ENCODE assay signal across 8 cellular contexts in genomic region chr6:18155273-18155863, GRCh38. TPM values are rescaled to one million over a fixed set of nuclear protein-coding genes. Genes with fewer than 3 reads are reported as not detected.
DNase-seq lines count a peak whose midpoint lies in the region; ATAC-seq and TF ChIP-seq lines count a peak whose summit lies in the region.

Gene KDM1B, plus strand, starts transcription at chr6:18155422. Its CDS starts 4,474 bp downstream, at chr6:18159896.

- H3K9me3 ChIP-seq in colonic mucosa, result no peaks in the 10 kb centered on the region

- ATAC-seq in GM18873 (IDR thresholded peaks at IDR 0.05; ENCODE audit: low FRiP score, unreplicated experiment) (peak; percentile 90), HG03135 (IDR thresholded peaks at IDR 0.05; ENCODE audit: unreplicated experiment) (peak; percentile 93), left colon (peak; percentile 89)

- H3K27ac ChIP-seq in colonic mucosa, result peak within 1 kb of the TSS; percentile 94

- peaks cover 9% of the 10 kb centered on the region for H3K4me1 ChIP-seq in colonic mucosa

- H3K4me3 ChIP-seq in colonic mucosa, result peak within 1 kb of the TSS; percentile 90

- H3K27me3 ChIP-seq in colonic mucosa, result no peaks in the 10 kb centered on the region

- intact Hi-C loops in colonic mucosa (cut with DNase I) (no loop called here), left colon (cut with DNase I, micrococcal nuclease) (no loop called here)

- no peaks in the 10 kb centered on the region for H3K36me3 ChIP-seq in colonic mucosa

- H3K9ac ChIP-seq in colonic mucosa (ENCODE audit: low read depth in 2 of 2, low read length in 2 of 2), result peak within 1 kb of the TSS; percentile 95 to 97

- DNase-seq in AG08396 (ENCODE audit: low spot score) (peak; percentile 100), NCI-H226 (peak; percentile 93), colonic mucosa (no peak), left colon (peak in 1 of 2 donors; percentile 98)
- DNase-seq in activated CD4-positive, alpha-beta T cell treated with anti-CD3 and anti-CD28 coated beads for 1 hour, result peak; percentile 99
- DNase-seq in stimulated activated CD4-positive, alpha-beta T cell treated with anti-CD3 and anti-CD28 coated beads, Interleukin-1b, Interleukin-23, amount 100 ng/mL, for 4 hours (ENCODE audit: low read depth in 2 of 2), result peak; percentile 94 to 97

- TF ChIP-seq CTCF in colonic mucosa (IDR thresholded peaks at IDR 0.05), result no peak

RNA-seq across cellular contexts. Expression of gene KDM1B, which starts in this region (rescaled TPM):
- total RNA-seq in colonic mucosa, result 10 to 100 TPM; 28.4 to 43.5 TPM
- total RNA-seq in left colon, result 10 to 100 TPM; 33.7 to 38.3 TPM
